ENCODE assay signal across 9 cellular contexts in genomic region chr10:95517536-95518454, GRCh38. TPM values are rescaled to one million over a fixed set of nuclear protein-coding genes. Genes with fewer than 3 reads are reported as not detected.
A peak's percentile ranks its signal among the peaks of the same experiment; 100 is the strongest.
DNase-seq lines count a peak whose midpoint lies in the region; ATAC-seq, FAIRE-seq and TF ChIP-seq lines count a peak whose summit lies in the region.
"Had no signal": no experiment of that assay in that cellular context is flagged by ENCODE, and none has a peak within 500 bp of the region (broad histone marks: within the 10 kb centered on the region; RNA-seq: fewer than 3 reads in every experiment).

No MANE protein-coding gene starts in this region.

- H3K79me2 ChIP-seq in astrocyte (ENCODE audit: insufficient read depth, low read length), result no peaks in the 10 kb centered on the region

- H3K4me3 ChIP-seq in astrocyte (ENCODE audit: insufficient read depth, low read depth, low read length), result no peak overlapping the region
- no peak overlapping the region for H3K4me3 ChIP-seq in right atrium auricular region
- H3K4me3 ChIP-seq in stomach smooth muscle (ENCODE audit: low read length in 2 of 2), result peak overlapping the region in 1 of 2 donors; percentile 26
- H3K4me3 ChIP-seq: spleen had no signal

- FAIRE-seq in astrocyte (lab: Jason Lieb, UNC), result no peak

- H3K4me2 ChIP-seq in astrocyte (ENCODE audit: low read length), result peak overlapping the region; percentile 68

- no peak overlapping the region for H3K27ac ChIP-seq in astrocyte (ENCODE audit: low read depth, low read length)
- H3K27ac ChIP-seq in right atrium auricular region, result peak overlapping the region; percentile 79 to 92
- H3K27ac ChIP-seq in stomach smooth muscle (ENCODE audit: low read length), result peak overlapping the region; percentile 95
- H3K27ac ChIP-seq: spleen had no signal

- H3K27me3 Mint-ChIP-seq in astrocyte (ENCODE audit: low read depth, unreplicated experiment), result peaks cover 3% of the 10 kb centered on the region
- H3K27me3 Mint-ChIP-seq in naive thymus-derived CD8-positive, alpha-beta T cell, result peaks cover 0 to 2% (median 0%) of the 10 kb centered on the region in 5 donors

- H3K4me1 ChIP-seq in astrocyte (ENCODE audit: insufficient read depth, low read length) (peaks cover 17% of the 10 kb centered on the region), right atrium auricular region (peaks cover 0 to 91% of the 10 kb centered on the region in 2 donors), stomach smooth muscle (ENCODE audit: control insufficient read depth, insufficient read depth, low read length) (peaks cover 81% of the 10 kb centered on the region)

- no peaks in the 10 kb centered on the region for H4K20me1 ChIP-seq in astrocyte (ENCODE audit: insufficient read depth, low read length)

- TF ChIP-seq CTCF in astrocyte (IDR thresholded peaks at IDR 0.05; ENCODE audit: insufficient read depth, low read depth, low read length) (no peak), right atrium auricular region (IDR thresholded peaks at IDR 0.05) (no peak)

- H3K9ac ChIP-seq in astrocyte (ENCODE audit: low read length) (no peak overlapping the region), stomach smooth muscle (ENCODE audit: low read length in 2 of 2) (peak overlapping the region; percentile 64 to 69)

- no peaks in the 10 kb centered on the region for H3K9me3 Mint-ChIP-seq in astrocyte (ENCODE audit: unreplicated experiment)
- no peaks in the 10 kb centered on the region for H3K9me3 Mint-ChIP-seq in naive thymus-derived CD8-positive, alpha-beta T cell

- no peaks in the 10 kb centered on the region for H3K9me3 ChIP-seq in astrocyte (ENCODE audit: insufficient read depth, low read depth, low read length)
- no peaks in the 10 kb centered on the region for H3K9me3 ChIP-seq in right atrium auricular region
- no peaks in the 10 kb centered on the region for H3K9me3 ChIP-seq in stomach smooth muscle (ENCODE audit: control insufficient read depth in 2 of 2, low read length in 2 of 2)
- H3K9me3 ChIP-seq: spleen had no signal

- DNase-seq in HUDEP-2 (lab: John Stamatoyannopoulos, UW; ENCODE audit: unreplicated experiment in 76 of 76), result peak in 64 of 76 experiments; percentile 5 to 72 (median 39)
- peak; percentile 95 for DNase-seq in astrocyte (ENCODE audit: low read depth)
- no peak for DNase-seq in right atrium auricular region (ENCODE audit: low spot score)
- no peak for DNase-seq in NCI-H2196 (lab: John Stamatoyannopoulos, UW; ENCODE audit: unreplicated experiment)
- DNase-seq in SKM-1 (lab: John Stamatoyannopoulos, UW; ENCODE audit: unreplicated experiment), result no peak
- no peak for DNase-seq in posterior cingulate gyrus
- DNase-seq in naive thymus-derived CD8-positive, alpha-beta T cell, result no peak
- DNase-seq: spleen had no signal

- no peak overlapping the region for H3K4me3 Mint-ChIP-seq in astrocyte (ENCODE audit: unreplicated experiment)
- H3K4me3 Mint-ChIP-seq in naive thymus-derived CD8-positive, alpha-beta T cell, result no peak overlapping the region

- H3K36me3 ChIP-seq in astrocyte (ENCODE audit: insufficient read depth, low read length) (no peaks in the 10 kb centered on the region), right atrium auricular region (no peaks in the 10 kb centered on the region), stomach smooth muscle (ENCODE audit: control insufficient read depth in 2 of 2, insufficient read depth in 2 of 2, low read length in 2 of 2) (no peaks in the 10 kb centered on the region)
- H3K36me3 ChIP-seq: spleen had no signal

- peaks cover 21% of the 10 kb centered on the region for H3K4me1 Mint-ChIP-seq in astrocyte (ENCODE audit: low read depth, unreplicated experiment)
- no peaks in the 10 kb centered on the region for H3K4me1 Mint-ChIP-seq in naive thymus-derived CD8-positive, alpha-beta T cell

- H3K27me3 ChIP-seq in astrocyte (ENCODE audit: insufficient read depth, low read length) (peaks cover 6% of the 10 kb centered on the region), right atrium auricular region (no peaks in the 10 kb centered on the region), stomach smooth muscle (ENCODE audit: control insufficient read depth in 1 of 2, insufficient read depth in 2 of 2, low read length in 2 of 2) (no peaks in the 10 kb centered on the region)
- H3K27me3 ChIP-seq: spleen had no signal

- ATAC-seq in naive thymus-derived CD8-positive, alpha-beta T cell, result no peak

- peak overlapping the region; percentile 5 for H3K27ac Mint-ChIP-seq in astrocyte (ENCODE audit: unreplicated experiment)
- H3K27ac Mint-ChIP-seq in naive thymus-derived CD8-positive, alpha-beta T cell, result no peak overlapping the region

- no peak overlapping the region for H2AFZ ChIP-seq in astrocyte (ENCODE audit: low read depth, low read length)

- intact Hi-C loops in posterior cingulate gyrus (cut with DNase I), result no loop called here

- POLR2A ChIA-PET in naive thymus-derived CD8-positive, alpha-beta T cell (lab: Charles Lee), result no interaction called here

- H3K36me3 Mint-ChIP-seq in astrocyte (ENCODE audit: low read depth, unreplicated experiment), result no peaks in the 10 kb centered on the region
- H3K36me3 Mint-ChIP-seq in naive thymus-derived CD8-positive, alpha-beta T cell, result no peaks in the 10 kb centered on the region

RNA-seq across cellular contexts. Expression of gene SORBS1, which starts 43.4 kb away (rescaled TPM):
- total RNA-seq in astrocyte (5.1 and 6.0 TPM in 2 replicates), right atrium auricular region (100 to 1,000 TPM; 742 to 815 TPM)
- 1 to 10 TPM in 1 of 2 experiments, under 1 TPM in 1; 0.94 to 1.7 TPM for total RNA-seq in naive thymus-derived CD8-positive, alpha-beta T cell
- polyA plus RNA-seq in naive thymus-derived CD8-positive, alpha-beta T cell, result under 1 TPM; 0.25 to 0.49 (median 0.29) TPM

Comparison
In these comparisons a context has a peak if more than half of its experiments do, and no peak if none do; other contexts are left out.
1. DNase-seq: peak in HUDEP-2 (64 of 76) and astrocyte (single experiment); none in right atrium auricular region (single experiment), NCI-H2196 (single experiment), SKM-1 (single experiment), posterior cingulate gyrus (0 of 10) and naive thymus-derived CD8-positive, alpha-beta T cell (0 of 10).
2. RNA of gene SORBS1, which starts 43.4 kb away (total RNA-seq): 742 to 815 TPM in right atrium auricular region; 5.1 to 6.0 TPM in astrocyte and 0.94 to 1.7 TPM in naive thymus-derived CD8-positive, alpha-beta T cell; every median in the first group is over 100 times any median in the second.